22 cellular contexts compared by ENCODE assay signal in genomic region chr11:120376547-120377182, GRCh38. TPM values are rescaled to one million over a fixed set of nuclear protein-coding genes. Genes with fewer than 3 reads are reported as not detected.
"Had no signal": no experiment of that assay in that cellular context is flagged by ENCODE, and none has a peak within 500 bp of the region (broad histone marks: within the 10 kb centered on the region; RNA-seq: fewer than 3 reads in every experiment).

No MANE protein-coding gene starts in this region.

- H3K4me1 ChIP-seq: colonic mucosa had no signal

- H3K36me3 ChIP-seq: colonic mucosa, gastroesophageal sphincter, neutrophil, ovary, vagina had no signal

- H3K4me3 ChIP-seq: colonic mucosa, gastroesophageal sphincter, ovary, vagina had no signal

- DNase-seq: activated CD4-positive, alpha-beta T cell treated with anti-CD3 and anti-CD28 coated beads for 4 hours; activated CD4-positive, alpha-beta T cell treated with anti-CD3 and anti-CD28 coated beads, Interleukin-2, amount 50 U/mL, for 4 hours; activated naive CD4-positive, alpha-beta T cell; activated T-cell treated with anti-CD3 and anti-CD28 coated beads for 4 hours; activated T-cell treated with anti-CD3 and anti-CD28 coated beads, Interleukin-2, amount 50 U/mL, for 72 hours; colonic mucosa; effector CD8-positive, alpha-beta T cell; hypothalamus; immature natural killer cell; kidney glomerular epithelial cell; mammary epithelial cell; naive B cell; nephron progenitor cell; ovary; stimulated activated CD4-positive, alpha-beta T cell treated with anti-CD3 and anti-CD28 coated beads, Interleukin-12 subunit alpha, Interleukin-12 subunit beta, amount 100 ng/mL, for 4 hours; stimulated activated CD4-positive, alpha-beta T cell treated with anti-CD3 and anti-CD28 coated beads, Interleukin-4, amount 100 ng/mL, for 1 hour; T-helper 1 cell had no signal

- ATAC-seq: activated naive CD4-positive, alpha-beta T cell treated with anti-CD3 and anti-CD28 coated beads, Interleukin-2, amount 50 U/mL, for 72 hours; activated T-cell treated with anti-CD3 and anti-CD28 coated beads, Interleukin-2, amount 50 U/mL, for 72 hours; gastroesophageal sphincter had no signal

- H3K9me3 ChIP-seq: colonic mucosa, neutrophil, ovary, vagina had no signal

- FAIRE-seq: bronchial epithelial cell had no signal

- H3K27ac ChIP-seq: colonic mucosa, gastroesophageal sphincter, neutrophil, ovary, vagina had no signal

- H3K27me3 ChIP-seq: colonic mucosa, gastroesophageal sphincter, ovary, vagina had no signal

RNA-seq across cellular contexts. Expression of gene TLCD5, which starts 51.6 kb away (rescaled TPM):
- polyA plus RNA-seq: immature natural killer cell had no signal
